ENCODE assay signal across 17 cellular contexts in genomic region chr17:48443712-48444111, GRCh38. TPM values are rescaled to one million over a fixed set of nuclear protein-coding genes. Genes with fewer than 3 reads are reported as not detected.
DNase-seq lines count a peak whose midpoint lies in the region; ATAC-seq and TF ChIP-seq lines count a peak whose summit lies in the region.
"Had no signal": no experiment of that assay in that cellular context is flagged by ENCODE, and none has a peak within 500 bp of the region (broad histone marks: within the 10 kb centered on the region; RNA-seq: fewer than 3 reads in every experiment).

No MANE protein-coding gene starts in this region.

- H3K4me3 ChIP-seq in BLaER1 treated with 17β-estradiol and CSF1 and Interleukin-3, amounts not matched to agents 10 nM and 100 nM, result no peak overlapping the region

- no peak for DNase-seq in activated CD4-positive, alpha-beta T cell treated with anti-CD3 and anti-CD28 coated beads, Interleukin-2, amount 10 ng/mL, durations not matched to agents 7 days and 5 days
- no peak for DNase-seq in activated CD4-positive, alpha-beta T cell treated with anti-CD3 and anti-CD28 coated beads, Interleukin-2, amount 50 U/mL, for 4 hours
- DNase-seq in natural killer cell (no peak), Right ventricle myocardium inferior (ENCODE audit: missing footprints) (no peak), amygdala (lab: John Stamatoyannopoulos, UW) (no peak)
- DNase-seq: HFFc6, IMR-90, NCI-H1105 treated with DMSO at 0.1 percent for 48 hours, NCI-H1694 treated with DMSO at 0.1 percent for 48 hours, NCI-H2107, NCI-H2227 treated with DMSO at 0.1 percent for 48 hours, NCI-H524, Right ventricle myocardium superior had no signal

- no peak overlapping the region for H3K9ac ChIP-seq in BLaER1 treated with 17β-estradiol and CSF1 and Interleukin-3, amounts not matched to agents 10 nM and 100 nM

- POLR2A ChIA-PET in activated CD4-positive, alpha-beta T cell treated with anti-CD3 and anti-CD28 coated beads, Interleukin-2, amount 10 ng/mL, durations not matched to agents 7 days and 5 days (lab: Charles Lee), result no interaction called here

- CTCF ChIA-PET in activated CD4-positive, alpha-beta T cell treated with anti-CD3 and anti-CD28 coated beads, Interleukin-2, amount 10 ng/mL, durations not matched to agents 7 days and 5 days (lab: Charles Lee), result interaction anchor here (3.9 kb wide), 1 partner anchor 10 kb away, joined by 29 read pairs; no protein-coding TSS in a partner anchor

- H3K27ac Mint-ChIP-seq in activated CD4-positive, alpha-beta T cell treated with anti-CD3 and anti-CD28 coated beads, Interleukin-2, amount 10 ng/mL, durations not matched to agents 7 days and 5 days, result peak overlapping the region; percentile 3
- no peak overlapping the region for H3K27ac Mint-ChIP-seq in activated T-helper 17 cell treated with anti-CD3 and anti-CD28 coated beads, Interleukin-2, amount 50 U/mL, for 72 hours
- H3K27ac Mint-ChIP-seq in natural killer cell, result peak overlapping the region; percentile 82 to 84
- H3K27ac Mint-ChIP-seq: HFFc6 had no signal

- ATAC-seq in activated T-helper 17 cell treated with anti-CD3 and anti-CD28 coated beads, Interleukin-2, amount 50 U/mL, for 72 hours (replicated peaks), result no peak
- ATAC-seq in natural killer cell (no peak), Right ventricle myocardium inferior (no peak), HG02623 (IDR thresholded peaks at IDR 0.05; ENCODE audit: unreplicated experiment) (no peak)

- peaks cover 0 to 29% (median 0%) of the 10 kb centered on the region in 11 experiments; a peak in 5 of 22 replicates for H4K20me1 ChIP-seq in BLaER1 treated with 17β-estradiol and CSF1 and Interleukin-3, amounts not matched to agents 10 nM and 100 nM

- H3K9me3 ChIP-seq in BLaER1 treated with 17β-estradiol and CSF1 and Interleukin-3, amounts not matched to agents 10 nM and 100 nM (replicated peaks in 1 of 11), result peaks cover 0 to 14% (median 0%) of the 10 kb centered on the region in 11 experiments; a peak in 4 of 22 replicates

- H3K4me2 ChIP-seq in BLaER1 treated with 17β-estradiol and CSF1 and Interleukin-3, amounts not matched to agents 10 nM and 100 nM, result peak overlapping the region in 6 of 11 experiments; percentile 64 to 94 (median 82); a peak in 12 of 22 replicates

- peaks cover 6% of the 10 kb centered on the region for H3K9me3 Mint-ChIP-seq in activated CD4-positive, alpha-beta T cell treated with anti-CD3 and anti-CD28 coated beads, Interleukin-2, amount 10 ng/mL, durations not matched to agents 7 days and 5 days
- peaks cover 7% of the 10 kb centered on the region for H3K9me3 Mint-ChIP-seq in activated T-helper 17 cell treated with anti-CD3 and anti-CD28 coated beads, Interleukin-2, amount 50 U/mL, for 72 hours
- H3K9me3 Mint-ChIP-seq in natural killer cell, result peaks cover 6 to 8% of the 10 kb centered on the region in 2 donors
- H3K9me3 Mint-ChIP-seq: HFFc6 had no signal

- TF ChIP-seq CTCF in natural killer cell (IDR thresholded peaks at IDR 0.05), result no peak

- H3K36me3 ChIP-seq in BLaER1 treated with 17β-estradiol and CSF1 and Interleukin-3, amounts not matched to agents 10 nM and 100 nM, result no peaks in the 10 kb centered on the region

- peaks cover 60 to 80% (median 70%) of the 10 kb centered on the region in 10 experiments for H3K4me1 ChIP-seq in BLaER1 treated with 17β-estradiol and CSF1 and Interleukin-3, amounts not matched to agents 10 nM and 100 nM

- intact Hi-C loops in natural killer cell (cut with micrococcal nuclease), result loop anchor here (1.0 to 10.0 kb wide), 3 partner anchors 10 to 396 kb away; partner anchors contain the start of gene NFE2L1
- intact Hi-C loops in Right ventricle myocardium inferior (cut with DNase I), result no loop called here

- no peak overlapping the region for H3K27ac ChIP-seq in BLaER1 treated with 17β-estradiol and CSF1 and Interleukin-3, amounts not matched to agents 10 nM and 100 nM
- H3K27ac ChIP-seq: C4-2B had no signal

- peaks cover 80% of the 10 kb centered on the region for H3K4me1 Mint-ChIP-seq in activated CD4-positive, alpha-beta T cell treated with anti-CD3 and anti-CD28 coated beads, Interleukin-2, amount 10 ng/mL, durations not matched to agents 7 days and 5 days
- H3K4me1 Mint-ChIP-seq in activated T-helper 17 cell treated with anti-CD3 and anti-CD28 coated beads, Interleukin-2, amount 50 U/mL, for 72 hours, result peaks cover 53% of the 10 kb centered on the region
- H3K4me1 Mint-ChIP-seq in natural killer cell, result peaks cover 66 to 70% of the 10 kb centered on the region in 2 donors

- peaks cover 12% of the 10 kb centered on the region for H3K36me3 Mint-ChIP-seq in activated CD4-positive, alpha-beta T cell treated with anti-CD3 and anti-CD28 coated beads, Interleukin-2, amount 10 ng/mL, durations not matched to agents 7 days and 5 days (ENCODE audit: low read depth)
- H3K36me3 Mint-ChIP-seq in activated T-helper 17 cell treated with anti-CD3 and anti-CD28 coated beads, Interleukin-2, amount 50 U/mL, for 72 hours (ENCODE audit: low read depth), result no peaks in the 10 kb centered on the region
- no peaks in the 10 kb centered on the region for H3K36me3 Mint-ChIP-seq in natural killer cell

- H3K4me3 Mint-ChIP-seq in activated CD4-positive, alpha-beta T cell treated with anti-CD3 and anti-CD28 coated beads, Interleukin-2, amount 10 ng/mL, durations not matched to agents 7 days and 5 days, result no peak overlapping the region
- peak overlapping the region; percentile 73 for H3K4me3 Mint-ChIP-seq in activated T-helper 17 cell treated with anti-CD3 and anti-CD28 coated beads, Interleukin-2, amount 50 U/mL, for 72 hours
- H3K4me3 Mint-ChIP-seq in natural killer cell, result peak overlapping the region; percentile 81
- H3K4me3 Mint-ChIP-seq: HFFc6 had no signal

- peaks cover 0 to 71% (median 8%) of the 10 kb centered on the region in 11 experiments; a peak in 13 of 22 replicates for H3K27me3 ChIP-seq in BLaER1 treated with 17β-estradiol and CSF1 and Interleukin-3, amounts not matched to agents 10 nM and 100 nM

- H3K27me3 Mint-ChIP-seq in activated CD4-positive, alpha-beta T cell treated with anti-CD3 and anti-CD28 coated beads, Interleukin-2, amount 10 ng/mL, durations not matched to agents 7 days and 5 days, result no peaks in the 10 kb centered on the region
- no peaks in the 10 kb centered on the region for H3K27me3 Mint-ChIP-seq in activated T-helper 17 cell treated with anti-CD3 and anti-CD28 coated beads, Interleukin-2, amount 50 U/mL, for 72 hours
- no peaks in the 10 kb centered on the region for H3K27me3 Mint-ChIP-seq in natural killer cell (ENCODE audit: low read depth in 2 of 2)

RNA-seq across cellular contexts. Expression of gene SKAP1, which starts 13.7 kb away (rescaled TPM):
- 100 to 1,000 TPM; 123 to 144 TPM for total RNA-seq in activated CD4-positive, alpha-beta T cell treated with anti-CD3 and anti-CD28 coated beads, Interleukin-2, amount 10 ng/mL, durations not matched to agents 7 days and 5 days
- 100 to 1,000 TPM in 1 of 2 donors, 10 to 100 TPM in 1; 71.4 to 103 TPM for total RNA-seq in activated T-helper 17 cell treated with anti-CD3 and anti-CD28 coated beads, Interleukin-2, amount 50 U/mL, for 72 hours
- total RNA-seq in natural killer cell, result 100 to 1,000 TPM; 168 to 227 (median 190) TPM
- 0.38 TPM for total RNA-seq in Right ventricle myocardium inferior
- total RNA-seq: HFFc6, IMR-90 had no signal

Comparison
In these comparisons a context has a peak if more than half of its experiments do, and no peak if none do; other contexts are left out.
1. RNA of gene SKAP1, which starts 13.7 kb away (total RNA-seq): 168 to 227 TPM in natural killer cell, 123 to 144 TPM in activated CD4-positive, alpha-beta T cell treated with anti-CD3 and anti-CD28 coated beads, Interleukin-2, amount 10 ng/mL, durations not matched to agents 7 days and 5 days and 71.4 to 103 TPM in activated T-helper 17 cell treated with anti-CD3 and anti-CD28 coated beads, Interleukin-2, amount 50 U/mL, for 72 hours; 0.38 TPM in Right ventricle myocardium inferior (single experiment); every median in the first group is over 10 times any median in the second.